8 cellular contexts compared by ENCODE assay signal in genomic region chr11:64838600-64839334, GRCh38.
"Had no signal": no experiment of that assay in that cellular context is flagged by ENCODE, and none has a peak within 500 bp of the region (broad histone marks: within the 10 kb centered on the region; RNA-seq: fewer than 3 reads in every experiment).

No MANE protein-coding gene starts in this region.

- H2AFZ ChIP-seq: GM23338 had no signal

- ATAC-seq: GM23338, HepG2, K562 had no signal

- H3K27ac ChIP-seq: HL-60 had no signal

- DNase-seq: H9, HCEC 1CT had no signal

- H3K4me3 ChIP-seq: GM23338, K562 had no signal

- H3K4me2 ChIP-seq: GM23338 had no signal

- H3K4me3 Mint-ChIP-seq: GM23338, H9 had no signal

- FAIRE-seq: H1, H54, HepG2, K562 had no signal

- H3K9me3 Mint-ChIP-seq: GM23338, H9 had no signal

- H3K27ac Mint-ChIP-seq: GM23338 had no signal
